Comparison of ENCODE assay signal across 20 cellular contexts in the genomic region with DNA sequence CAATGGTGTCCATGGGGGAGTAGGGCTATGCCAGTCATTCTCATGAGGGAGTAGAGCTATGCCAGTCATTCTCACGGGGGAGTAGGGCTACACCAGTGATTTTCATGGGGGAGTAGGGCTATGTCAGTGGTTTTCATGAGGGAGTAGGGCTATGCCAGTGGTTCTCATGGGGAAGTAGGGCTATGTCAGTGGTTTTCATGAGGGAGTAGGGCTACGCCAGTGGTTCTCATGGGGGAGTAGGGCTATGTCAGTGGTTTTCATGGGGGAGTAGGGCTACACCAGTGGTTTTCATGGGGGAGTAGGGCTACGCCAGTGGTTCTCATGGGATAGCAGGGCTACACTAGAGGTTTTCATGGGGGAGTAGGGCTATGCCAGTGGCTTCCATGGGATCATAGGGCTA.
"Had no signal": no experiment of that assay in that cellular context is flagged by ENCODE, and none has a peak within 500 bp of the region (broad histone marks: within the 10 kb centered on the region; RNA-seq: fewer than 3 reads in every experiment).

No MANE protein-coding gene starts in this region.

- H3K4me2 ChIP-seq: smooth muscle cell had no signal

- H3K4me3 ChIP-seq: dorsolateral prefrontal cortex, lower lobe of right lung, prostate gland, right atrium auricular region, smooth muscle cell, suprapubic skin, transverse colon, upper lobe of right lung, uterus had no signal

- H3K4me1 ChIP-seq: lower lobe of right lung, prostate gland, right atrium auricular region, suprapubic skin, upper lobe of right lung, uterus had no signal

- H3K27ac ChIP-seq: dorsolateral prefrontal cortex, lower lobe of right lung, prostate gland, right atrium auricular region, suprapubic skin, transverse colon, upper lobe of right lung, uterus had no signal

- DNase-seq: dorsolateral prefrontal cortex; effector CD4-positive, alpha-beta T cell; hypothalamus; left ventricle myocardium superior; lower lobe of right lung; stimulated activated CD4-positive, alpha-beta T cell treated with anti-CD3 and anti-CD28 coated beads, Interleukin-12 subunit alpha, Interleukin-12 subunit beta, amount 100 ng/mL, for 4 hours; stimulated activated CD4-positive, alpha-beta T cell treated with anti-CD3 and anti-CD28 coated beads, Interleukin-1b, Interleukin-23, amount 100 ng/mL, for 48 hours; stimulated activated CD4-positive, alpha-beta T cell treated with anti-CD3 and anti-CD28 coated beads, Interleukin-4, amount 100 ng/mL, for 1 hour; stimulated activated CD8-positive, alpha-beta memory T cell treated with anti-CD3 and anti-CD28 coated beads, Interleukin-4, amount 100 ng/mL, for 48 hours; stimulated activated naive CD4-positive, alpha-beta T cell; stimulated activated naive CD8-positive, alpha-beta T cell treated with anti-CD3 and anti-CD28 coated beads, Interleukin-15, amount 100 ng/mL, for 72 hours; transverse colon; upper lobe of right lung; uterus had no signal

- H3K9me3 ChIP-seq: prostate gland, suprapubic skin had no signal

- H3K27me3 ChIP-seq: right atrium auricular region, suprapubic skin, transverse colon, upper lobe of right lung, uterus had no signal

- FAIRE-seq: frontal cortex, keratinocyte had no signal

- H3K36me3 ChIP-seq: lower lobe of right lung, prostate gland, right atrium auricular region, suprapubic skin, transverse colon, upper lobe of right lung, uterus had no signal
